Comparison of ENCODE assay signal across 1 cellular context in the genomic region with DNA sequence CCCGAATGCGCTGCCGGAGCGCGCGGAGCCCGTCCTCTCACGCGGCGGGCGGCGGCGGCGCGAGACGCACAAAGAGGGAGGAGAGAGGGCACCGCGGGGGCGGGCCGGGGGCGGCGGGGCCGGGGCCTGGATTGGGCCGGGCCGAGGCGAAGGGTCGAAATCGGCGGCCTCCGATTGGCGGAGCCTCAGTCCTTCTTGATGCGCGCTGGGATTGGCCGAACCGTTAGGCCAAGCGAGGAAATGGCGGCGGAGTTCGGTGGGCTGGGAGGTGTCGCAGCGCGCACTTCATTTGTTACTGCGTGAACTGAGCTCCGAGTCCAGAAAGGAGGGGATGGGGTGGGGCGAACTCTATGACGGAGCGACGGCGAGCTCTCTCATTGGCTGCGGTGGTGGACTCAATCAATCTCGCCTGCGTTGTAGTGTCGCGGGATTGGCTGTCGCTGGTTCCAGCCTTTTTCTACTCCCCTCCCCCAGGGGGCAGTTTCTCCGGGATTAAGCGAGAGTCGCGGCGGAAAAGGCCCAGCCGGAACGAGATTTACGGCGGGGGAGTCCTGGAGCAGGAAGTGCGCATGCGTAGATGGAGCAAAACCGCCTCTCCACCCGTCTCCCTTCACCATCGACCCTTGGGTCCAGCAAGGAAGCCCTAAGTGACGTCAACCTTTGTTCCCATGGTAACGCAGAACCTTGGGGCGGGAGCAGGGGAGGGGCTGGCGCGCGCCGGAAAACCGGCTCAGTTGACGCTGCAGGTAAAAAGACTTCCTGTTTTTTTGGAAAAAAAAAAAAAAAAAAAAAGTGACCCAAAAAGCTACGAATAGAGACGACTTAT.
A peak's percentile ranks its signal among the peaks of the same experiment; 100 is the strongest.
TF ChIP-seq lines count a peak whose summit lies in the region.

A gene with protein sequence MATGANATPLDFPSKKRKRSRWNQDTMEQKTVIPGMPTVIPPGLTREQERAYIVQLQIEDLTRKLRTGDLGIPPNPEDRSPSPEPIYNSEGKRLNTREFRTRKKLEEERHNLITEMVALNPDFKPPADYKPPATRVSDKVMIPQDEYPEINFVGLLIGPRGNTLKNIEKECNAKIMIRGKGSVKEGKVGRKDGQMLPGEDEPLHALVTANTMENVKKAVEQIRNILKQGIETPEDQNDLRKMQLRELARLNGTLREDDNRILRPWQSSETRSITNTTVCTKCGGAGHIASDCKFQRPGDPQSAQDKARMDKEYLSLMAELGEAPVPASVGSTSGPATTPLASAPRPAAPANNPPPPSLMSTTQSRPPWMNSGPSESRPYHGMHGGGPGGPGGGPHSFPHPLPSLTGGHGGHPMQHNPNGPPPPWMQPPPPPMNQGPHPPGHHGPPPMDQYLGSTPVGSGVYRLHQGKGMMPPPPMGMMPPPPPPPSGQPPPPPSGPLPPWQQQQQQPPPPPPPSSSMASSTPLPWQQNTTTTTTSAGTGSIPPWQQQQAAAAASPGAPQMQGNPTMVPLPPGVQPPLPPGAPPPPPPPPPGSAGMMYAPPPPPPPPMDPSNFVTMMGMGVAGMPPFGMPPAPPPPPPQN (minus strand): TSS at position 70 of the 826 bp plus-strand sequence. CDS start 150 bp downstream, outside the sequence.

TF ChIP-seq in K562, 482 proteins besides CTCF, POLR2A, EP300 and RAD21 (continued from another document and continues in another):
- TF ChIP-seq, protein P1, sequence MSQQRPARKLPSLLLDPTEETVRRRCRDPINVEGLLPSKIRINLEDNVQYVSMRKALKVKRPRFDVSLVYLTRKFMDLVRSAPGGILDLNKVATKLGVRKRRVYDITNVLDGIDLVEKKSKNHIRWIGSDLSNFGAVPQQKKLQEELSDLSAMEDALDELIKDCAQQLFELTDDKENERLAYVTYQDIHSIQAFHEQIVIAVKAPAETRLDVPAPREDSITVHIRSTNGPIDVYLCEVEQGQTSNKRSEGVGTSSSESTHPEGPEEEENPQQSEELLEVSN (IDR thresholded peaks at IDR 0.05; ENCODE audit: borderline replicate concordance in 1 of 2, extremely low read depth in 1 of 2, insufficient read depth in 1 of 2, insufficient read length in 1 of 2, low read depth in 1 of 2, low read length in 1 of 2, poor library complexity in 1 of 2, severe bottlenecking in 1 of 2), result peak in 1 of 2 experiments; percentile 55
- no peak for TF ChIP-seq SMARCC2 (IDR thresholded peaks at IDR 0.05; ENCODE audit: low read depth)
- no peak for TF ChIP-seq BDP1 (IDR thresholded peaks at IDR 0.05; ENCODE audit: insufficient read depth, insufficient read length)
- TF ChIP-seq NCOA6 (IDR thresholded peaks at IDR 0.05), result no peak
- no peak for TF ChIP-seq ZNF785 (CRISPR knock-in tag; IDR thresholded peaks at IDR 0.05)
- TF ChIP-seq ZSCAN29 (IDR thresholded peaks at IDR 0.05), result no peak
- TF ChIP-seq, protein P2, sequence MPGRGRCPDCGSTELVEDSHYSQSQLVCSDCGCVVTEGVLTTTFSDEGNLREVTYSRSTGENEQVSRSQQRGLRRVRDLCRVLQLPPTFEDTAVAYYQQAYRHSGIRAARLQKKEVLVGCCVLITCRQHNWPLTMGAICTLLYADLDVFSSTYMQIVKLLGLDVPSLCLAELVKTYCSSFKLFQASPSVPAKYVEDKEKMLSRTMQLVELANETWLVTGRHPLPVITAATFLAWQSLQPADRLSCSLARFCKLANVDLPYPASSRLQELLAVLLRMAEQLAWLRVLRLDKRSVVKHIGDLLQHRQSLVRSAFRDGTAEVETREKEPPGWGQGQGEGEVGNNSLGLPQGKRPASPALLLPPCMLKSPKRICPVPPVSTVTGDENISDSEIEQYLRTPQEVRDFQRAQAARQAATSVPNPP (IDR thresholded peaks at IDR 0.05; ENCODE audit: borderline replicate concordance, insufficient read depth, insufficient read length), result no peak
- no peak for TF ChIP-seq GATAD2A (IDR thresholded peaks at IDR 0.05)
- no peak for TF ChIP-seq TCF7 (IDR thresholded peaks at IDR 0.05; ENCODE audit: borderline replicate concordance)
- TF ChIP-seq ZFP1 (CRISPR knock-in tag; IDR thresholded peaks at IDR 0.05), result no peak
- TF ChIP-seq RFX1 (IDR thresholded peaks at IDR 0.05), result peak; percentile 100
- TF ChIP-seq TRIM24 (IDR thresholded peaks at IDR 0.05), result no peak
- TF ChIP-seq RBM17 (IDR thresholded peaks at IDR 0.05; ENCODE audit: borderline replicate concordance, low read depth, low read length), result no peak
- no peak for TF ChIP-seq SNRNP70 (optimal IDR thresholded peaks at IDR 0.05; ENCODE audit: low read depth, low read length)
- no peak for TF ChIP-seq DNMT1 (IDR thresholded peaks at IDR 0.05)
- no peak for TF ChIP-seq MTF1 (CRISPR knock-in tag; IDR thresholded peaks at IDR 0.05; ENCODE audit: borderline replicate concordance)
- TF ChIP-seq, protein P3, sequence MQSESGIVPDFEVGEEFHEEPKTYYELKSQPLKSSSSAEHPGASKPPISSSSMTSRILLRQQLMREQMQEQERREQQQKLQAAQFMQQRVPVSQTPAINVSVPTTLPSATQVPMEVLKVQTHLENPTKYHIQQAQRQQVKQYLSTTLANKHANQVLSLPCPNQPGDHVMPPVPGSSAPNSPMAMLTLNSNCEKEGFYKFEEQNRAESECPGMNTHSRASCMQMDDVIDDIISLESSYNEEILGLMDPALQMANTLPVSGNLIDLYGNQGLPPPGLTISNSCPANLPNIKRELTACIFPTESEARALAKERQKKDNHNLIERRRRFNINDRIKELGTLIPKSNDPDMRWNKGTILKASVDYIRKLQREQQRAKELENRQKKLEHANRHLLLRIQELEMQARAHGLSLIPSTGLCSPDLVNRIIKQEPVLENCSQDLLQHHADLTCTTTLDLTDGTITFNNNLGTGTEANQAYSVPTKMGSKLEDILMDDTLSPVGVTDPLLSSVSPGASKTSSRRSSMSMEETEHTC (IDR thresholded peaks at IDR 0.05), result no peak
- TF ChIP-seq ZNF507 (tag; conservative IDR thresholded peaks at IDR 0.05), result no peak
- no peak for TF ChIP-seq EWSR1 (IDR thresholded peaks at IDR 0.05; ENCODE audit: borderline replicate concordance, low read depth, partially characterized antibody)
- TF ChIP-seq, protein P4, sequence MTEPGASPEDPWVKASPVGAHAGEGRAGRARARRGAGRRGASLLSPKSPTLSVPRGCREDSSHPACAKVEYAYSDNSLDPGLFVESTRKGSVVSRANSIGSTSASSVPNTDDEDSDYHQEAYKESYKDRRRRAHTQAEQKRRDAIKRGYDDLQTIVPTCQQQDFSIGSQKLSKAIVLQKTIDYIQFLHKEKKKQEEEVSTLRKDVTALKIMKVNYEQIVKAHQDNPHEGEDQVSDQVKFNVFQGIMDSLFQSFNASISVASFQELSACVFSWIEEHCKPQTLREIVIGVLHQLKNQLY (CRISPR knock-in tag; conservative IDR thresholded peaks at IDR 0.05), result no peak
- TF ChIP-seq, protein P5, sequence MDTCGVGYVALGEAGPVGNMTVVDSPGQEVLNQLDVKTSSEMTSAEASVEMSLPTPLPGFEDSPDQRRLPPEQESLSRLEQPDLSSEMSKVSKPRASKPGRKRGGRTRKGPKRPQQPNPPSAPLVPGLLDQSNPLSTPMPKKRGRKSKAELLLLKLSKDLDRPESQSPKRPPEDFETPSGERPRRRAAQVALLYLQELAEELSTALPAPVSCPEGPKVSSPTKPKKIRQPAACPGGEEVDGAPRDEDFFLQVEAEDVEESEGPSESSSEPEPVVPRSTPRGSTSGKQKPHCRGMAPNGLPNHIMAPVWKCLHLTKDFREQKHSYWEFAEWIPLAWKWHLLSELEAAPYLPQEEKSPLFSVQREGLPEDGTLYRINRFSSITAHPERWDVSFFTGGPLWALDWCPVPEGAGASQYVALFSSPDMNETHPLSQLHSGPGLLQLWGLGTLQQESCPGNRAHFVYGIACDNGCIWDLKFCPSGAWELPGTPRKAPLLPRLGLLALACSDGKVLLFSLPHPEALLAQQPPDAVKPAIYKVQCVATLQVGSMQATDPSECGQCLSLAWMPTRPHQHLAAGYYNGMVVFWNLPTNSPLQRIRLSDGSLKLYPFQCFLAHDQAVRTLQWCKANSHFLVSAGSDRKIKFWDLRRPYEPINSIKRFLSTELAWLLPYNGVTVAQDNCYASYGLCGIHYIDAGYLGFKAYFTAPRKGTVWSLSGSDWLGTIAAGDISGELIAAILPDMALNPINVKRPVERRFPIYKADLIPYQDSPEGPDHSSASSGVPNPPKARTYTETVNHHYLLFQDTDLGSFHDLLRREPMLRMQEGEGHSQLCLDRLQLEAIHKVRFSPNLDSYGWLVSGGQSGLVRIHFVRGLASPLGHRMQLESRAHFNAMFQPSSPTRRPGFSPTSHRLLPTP (IDR thresholded peaks at IDR 0.05; ENCODE audit: borderline replicate concordance, extremely low read depth, insufficient read length), result no peak
- no peak for TF ChIP-seq MCM2 (IDR thresholded peaks at IDR 0.05; ENCODE audit: low read depth)
- TF ChIP-seq ZNF311 (CRISPR knock-in tag; IDR thresholded peaks at IDR 0.05), result no peak
- TF ChIP-seq ZNF146 (CRISPR knock-in tag; IDR thresholded peaks at IDR 0.05; ENCODE audit: unreplicated experiment), result no peak
- TF ChIP-seq, protein P6, sequence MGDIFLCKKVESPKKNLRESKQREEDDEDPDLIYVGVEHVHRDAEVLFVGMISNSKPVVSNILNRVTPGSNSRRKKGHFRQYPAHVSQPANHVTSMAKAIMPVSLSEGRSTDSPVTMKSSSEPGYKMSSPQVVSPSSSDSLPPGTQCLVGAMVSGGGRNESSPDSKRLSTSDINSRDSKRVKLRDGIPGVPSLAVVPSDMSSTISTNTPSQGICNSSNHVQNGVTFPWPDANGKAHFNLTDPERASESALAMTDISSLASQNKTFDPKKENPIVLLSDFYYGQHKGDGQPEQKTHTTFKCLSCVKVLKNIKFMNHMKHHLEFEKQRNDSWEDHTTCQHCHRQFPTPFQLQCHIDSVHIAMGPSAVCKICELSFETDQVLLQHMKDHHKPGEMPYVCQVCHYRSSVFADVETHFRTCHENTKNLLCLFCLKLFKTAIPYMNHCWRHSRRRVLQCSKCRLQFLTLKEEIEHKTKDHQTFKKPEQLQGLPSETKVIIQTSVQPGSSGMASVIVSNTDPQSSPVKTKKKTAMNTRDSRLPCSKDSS (IDR thresholded peaks at IDR 0.05; ENCODE audit: low read depth, partially characterized antibody), result no peak
- TF ChIP-seq KDM4B (IDR thresholded peaks at IDR 0.05; ENCODE audit: borderline replicate concordance in 2 of 2, low read depth in 1 of 2), result no peak
- TF ChIP-seq, protein P7, sequence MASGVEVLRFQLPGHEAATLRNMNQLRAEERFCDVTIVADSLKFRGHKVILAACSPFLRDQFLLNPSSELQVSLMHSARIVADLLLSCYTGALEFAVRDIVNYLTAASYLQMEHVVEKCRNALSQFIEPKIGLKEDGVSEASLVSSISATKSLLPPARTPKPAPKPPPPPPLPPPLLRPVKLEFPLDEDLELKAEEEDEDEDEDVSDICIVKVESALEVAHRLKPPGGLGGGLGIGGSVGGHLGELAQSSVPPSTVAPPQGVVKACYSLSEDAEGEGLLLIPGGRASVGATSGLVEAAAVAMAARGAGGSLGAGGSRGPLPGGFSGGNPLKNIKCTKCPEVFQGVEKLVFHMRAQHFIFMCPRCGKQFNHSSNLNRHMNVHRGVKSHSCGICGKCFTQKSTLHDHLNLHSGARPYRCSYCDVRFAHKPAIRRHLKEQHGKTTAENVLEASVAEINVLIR (CRISPR knock-in tag; IDR thresholded peaks at IDR 0.05), result peak; percentile 70
- TF ChIP-seq, protein P8, sequence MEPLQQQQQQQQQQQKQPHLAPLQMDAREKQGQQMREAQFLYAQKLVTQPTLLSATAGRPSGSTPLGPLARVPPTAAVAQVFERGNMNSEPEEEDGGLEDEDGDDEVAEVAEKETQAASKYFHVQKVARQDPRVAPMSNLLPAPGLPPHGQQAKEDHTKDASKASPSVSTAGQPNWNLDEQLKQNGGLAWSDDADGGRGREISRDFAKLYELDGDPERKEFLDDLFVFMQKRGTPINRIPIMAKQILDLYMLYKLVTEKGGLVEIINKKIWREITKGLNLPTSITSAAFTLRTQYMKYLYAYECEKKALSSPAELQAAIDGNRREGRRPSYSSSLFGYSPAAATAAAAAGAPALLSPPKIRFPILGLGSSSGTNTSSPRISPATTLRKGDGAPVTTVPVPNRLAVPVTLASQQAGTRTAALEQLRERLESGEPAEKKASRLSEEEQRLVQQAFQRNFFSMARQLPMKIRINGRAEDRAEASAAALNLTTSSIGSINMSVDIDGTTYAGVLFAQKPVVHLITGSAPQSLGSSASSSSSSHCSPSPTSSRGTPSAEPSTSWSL (CRISPR knock-in tag; IDR thresholded peaks at IDR 0.05; ENCODE audit: borderline replicate concordance), result no peak
- TF ChIP-seq, protein P9, sequence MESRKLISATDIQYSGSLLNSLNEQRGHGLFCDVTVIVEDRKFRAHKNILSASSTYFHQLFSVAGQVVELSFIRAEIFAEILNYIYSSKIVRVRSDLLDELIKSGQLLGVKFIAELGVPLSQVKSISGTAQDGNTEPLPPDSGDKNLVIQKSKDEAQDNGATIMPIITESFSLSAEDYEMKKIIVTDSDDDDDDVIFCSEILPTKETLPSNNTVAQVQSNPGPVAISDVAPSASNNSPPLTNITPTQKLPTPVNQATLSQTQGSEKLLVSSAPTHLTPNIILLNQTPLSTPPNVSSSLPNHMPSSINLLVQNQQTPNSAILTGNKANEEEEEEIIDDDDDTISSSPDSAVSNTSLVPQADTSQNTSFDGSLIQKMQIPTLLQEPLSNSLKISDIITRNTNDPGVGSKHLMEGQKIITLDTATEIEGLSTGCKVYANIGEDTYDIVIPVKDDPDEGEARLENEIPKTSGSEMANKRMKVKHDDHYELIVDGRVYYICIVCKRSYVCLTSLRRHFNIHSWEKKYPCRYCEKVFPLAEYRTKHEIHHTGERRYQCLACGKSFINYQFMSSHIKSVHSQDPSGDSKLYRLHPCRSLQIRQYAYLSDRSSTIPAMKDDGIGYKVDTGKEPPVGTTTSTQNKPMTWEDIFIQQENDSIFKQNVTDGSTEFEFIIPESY (CRISPR knock-in tag; IDR thresholded peaks at IDR 0.05), result no peak
- no peak for TF ChIP-seq PTBP1 (IDR thresholded peaks at IDR 0.05; ENCODE audit: low read depth, low read length)
- TF ChIP-seq LCOR (CRISPR knock-in tag; IDR thresholded peaks at IDR 0.05), result no peak; the same call in 1 of the 2 replicates
- no peak for TF ChIP-seq TSC22D4 (tag; IDR thresholded peaks at IDR 0.05)
- TF ChIP-seq, protein P10, sequence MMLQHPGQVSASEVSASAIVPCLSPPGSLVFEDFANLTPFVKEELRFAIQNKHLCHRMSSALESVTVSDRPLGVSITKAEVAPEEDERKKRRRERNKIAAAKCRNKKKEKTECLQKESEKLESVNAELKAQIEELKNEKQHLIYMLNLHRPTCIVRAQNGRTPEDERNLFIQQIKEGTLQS (IDR thresholded peaks at IDR 0.05), result peak; percentile 89
- TF ChIP-seq, protein P10 (CRISPR knock-in tag; conservative IDR thresholded peaks at IDR 0.05), result 0 out of 2 replicates have a peak, but pooled peaks have one; percentile 25
- TF ChIP-seq ZNF668 (CRISPR knock-in tag; IDR thresholded peaks at IDR 0.05), result no peak
- TF ChIP-seq ESRRB (CRISPR knock-in tag; IDR thresholded peaks at IDR 0.05; ENCODE audit: borderline replicate concordance), result no peak
- TF ChIP-seq HDAC6 (IDR thresholded peaks at IDR 0.05; ENCODE audit: low read depth, low read length), result no peak
